ENCODE assay signal across 32 cellular contexts in genomic region chr3:152745677-152746076, GRCh38.
"Had no signal": no experiment of that assay in that cellular context is flagged by ENCODE, and none has a peak within 500 bp of the region (broad histone marks: within the 10 kb centered on the region; RNA-seq: fewer than 3 reads in every experiment).

No MANE protein-coding gene starts in this region.

- H3K27ac Mint-ChIP-seq: activated CD4-positive, alpha-beta T cell treated with anti-CD3 and anti-CD28 coated beads, Interleukin-2, amount 10 ng/mL, durations not matched to agents 24 days and 14 days; activated CD8-positive, alpha-beta T cell treated with anti-CD3 and anti-CD28 coated beads for 36 hours; activated naive CD4-positive, alpha-beta T cell treated with anti-CD3 and anti-CD28 coated beads, Interleukin-2, amount 10 ng/mL, durations not matched to agents 7 days and 5 days; activated naive CD8-positive, alpha-beta T cell; activated naive CD8-positive, alpha-beta T cell treated with anti-CD3 and anti-CD28 coated beads, Interleukin-2, amount 50 U/mL, for 24 hours; activated T-helper 1 cell treated with anti-CD3 and anti-CD28 coated beads, Interleukin-12 subunit alpha, Interleukin-12 subunit beta, Interleukin-2, Interleukin-4 antibody, amounts not matched to agents 30 ng/mL and 10 ng/mL and 1 ng/mL, durations not matched to agents 14 hours and 24 hours and 36 hours; brain had no signal

- H3K4me3 Mint-ChIP-seq: activated CD4-positive, alpha-beta T cell treated with anti-CD3 and anti-CD28 coated beads, Interleukin-2, amount 10 ng/mL, durations not matched to agents 24 days and 14 days; activated CD8-positive, alpha-beta T cell treated with anti-CD3 and anti-CD28 coated beads for 36 hours; activated naive CD4-positive, alpha-beta T cell treated with anti-CD3 and anti-CD28 coated beads, Interleukin-2, amount 10 ng/mL, durations not matched to agents 7 days and 5 days; activated naive CD8-positive, alpha-beta T cell; activated naive CD8-positive, alpha-beta T cell treated with anti-CD3 and anti-CD28 coated beads, Interleukin-2, amount 50 U/mL, for 24 hours; activated T-cell treated with anti-CD3 and anti-CD28 coated beads, Interleukin-2, amount 50 U/mL, for 4 hours; activated T-helper 1 cell treated with anti-CD3 and anti-CD28 coated beads, Interleukin-12 subunit alpha, Interleukin-12 subunit beta, Interleukin-2, Interleukin-4 antibody, amounts not matched to agents 30 ng/mL and 10 ng/mL and 1 ng/mL, durations not matched to agents 14 hours and 24 hours and 36 hours; brain had no signal

- H3K9me3 Mint-ChIP-seq: activated naive CD4-positive, alpha-beta T cell treated with anti-CD3 and anti-CD28 coated beads, Interleukin-2, amount 10 ng/mL, durations not matched to agents 7 days and 5 days; activated T-helper 1 cell treated with anti-CD3 and anti-CD28 coated beads, Interleukin-12 subunit alpha, Interleukin-12 subunit beta, Interleukin-2, Interleukin-4 antibody, amounts not matched to agents 30 ng/mL and 10 ng/mL and 1 ng/mL, durations not matched to agents 14 hours and 24 hours and 36 hours had no signal

- H3K4me1 Mint-ChIP-seq: activated CD4-positive, alpha-beta T cell treated with anti-CD3 and anti-CD28 coated beads, Interleukin-2, amount 10 ng/mL, durations not matched to agents 24 days and 14 days; activated naive CD4-positive, alpha-beta T cell treated with anti-CD3 and anti-CD28 coated beads, Interleukin-2, amount 10 ng/mL, durations not matched to agents 7 days and 5 days; activated naive CD8-positive, alpha-beta T cell treated with anti-CD3 and anti-CD28 coated beads, Interleukin-2, amount 50 U/mL, for 24 hours; brain had no signal

- H3K9me3 ChIP-seq: MG63 had no signal

- DNase-seq: activated CD4-positive, alpha-beta T cell treated with anti-CD3 and anti-CD28 coated beads, Interleukin-2, amount 10 ng/mL, durations not matched to agents 24 days and 14 days; activated CD4-positive, alpha-beta T cell treated with anti-CD3 and anti-CD28 coated beads, Interleukin-2, amount 50 U/mL, for 4 hours; activated CD8-positive, alpha-beta memory T cell treated with anti-CD3 and anti-CD28 coated beads, Interleukin-2, amount 50 U/mL, for 4 hours; activated CD8-positive, alpha-beta T cell treated with anti-CD3 and anti-CD28 coated beads for 36 hours; activated gamma-delta T cell treated with Interleukin-2 at 50 U/mL for 16 hours; activated naive CD4-positive, alpha-beta T cell treated with anti-CD3 and anti-CD28 coated beads, Interleukin-2, amount 10 ng/mL, durations not matched to agents 7 days and 5 days; activated naive CD8-positive, alpha-beta T cell treated with anti-CD3 and anti-CD28 coated beads, Interleukin-2, amount 50 U/mL, for 24 hours; activated T-cell treated with anti-CD3 and anti-CD28 coated beads for 4 hours; activated T-cell treated with anti-CD3 and anti-CD28 coated beads, Interleukin-2, amount 50 U/mL, for 4 hours; anterior cingulate cortex; caudate nucleus; cerebellar nuclear complex; Kasumi-1; KG1; MG63; NCI-H1048; NCI-H1105 treated with DMSO at 0.1 percent for 48 hours; NCI-H1436; NCI-H1694; NCI-H1930; NCI-H2081 treated with DMSO at 0.1 percent for 48 hours; NCI-H226; NCI-H446 treated with DMSO at 0.1 percent for 48 hours; NCI-H524; NCI-H748 treated with DMSO at 0.1 percent for 48 hours; NK-92 treated with Interleukin-12 subunit alpha and Interleukin-12 subunit beta, amount 100 ng/mL, for 24 hours; Right ventricle myocardium superior; T1000; WERI-Rb-1 had no signal

- H3K27ac ChIP-seq: WERI-Rb-1 had no signal

- H3K27me3 Mint-ChIP-seq: activated CD8-positive, alpha-beta T cell treated with anti-CD3 and anti-CD28 coated beads for 36 hours; activated naive CD4-positive, alpha-beta T cell treated with anti-CD3 and anti-CD28 coated beads, Interleukin-2, amount 10 ng/mL, durations not matched to agents 7 days and 5 days; brain had no signal

- H3K27me3 ChIP-seq: MG63 had no signal

- H3K4me3 ChIP-seq: MG63 had no signal

- H3K36me3 Mint-ChIP-seq: activated naive CD4-positive, alpha-beta T cell treated with anti-CD3 and anti-CD28 coated beads, Interleukin-2, amount 10 ng/mL, durations not matched to agents 7 days and 5 days; activated naive CD8-positive, alpha-beta T cell; brain had no signal

- H3K36me3 ChIP-seq: MG63, WERI-Rb-1 had no signal

- ATAC-seq: activated CD8-positive, alpha-beta T cell treated with anti-CD3 and anti-CD28 coated beads for 36 hours; activated naive CD8-positive, alpha-beta T cell treated with anti-CD3 and anti-CD28 coated beads, Interleukin-2, amount 50 U/mL, for 24 hours; activated T-cell treated with anti-CD3 and anti-CD28 coated beads, Interleukin-2, amount 50 U/mL, for 4 hours had no signal
